In the genomic region with DNA sequence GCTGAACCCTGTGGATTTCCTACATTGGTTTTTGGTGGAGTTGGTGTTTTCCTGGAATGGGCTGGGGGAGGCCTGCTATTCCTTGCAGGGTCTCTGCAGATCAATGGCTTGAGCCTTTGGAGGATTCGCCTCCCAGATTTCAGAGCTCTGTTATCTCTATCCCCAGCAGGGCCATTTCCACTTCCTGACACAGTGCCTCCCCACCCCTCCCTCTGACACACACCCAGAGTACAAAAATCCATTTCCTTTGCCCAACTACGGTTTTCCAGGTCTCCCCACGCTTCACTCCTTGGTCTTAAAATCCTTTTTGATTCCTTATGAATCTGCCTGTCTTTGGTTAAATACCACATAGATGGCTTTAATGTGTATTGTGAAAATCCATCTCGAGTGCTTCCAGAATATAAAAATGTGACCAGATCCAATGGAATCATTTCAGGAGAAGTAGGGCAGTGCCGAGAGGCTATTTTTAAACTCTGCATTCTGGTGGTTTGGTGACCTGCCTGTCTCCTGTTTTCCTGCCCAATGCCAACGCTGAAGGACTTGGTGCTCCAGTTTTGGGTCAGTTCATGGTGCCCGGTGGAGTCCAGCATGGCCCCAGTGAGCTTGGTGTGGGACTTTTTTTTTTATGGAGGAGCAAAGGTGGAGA, we compare ENCODE assay signal across 16 cellular contexts.
DNase-seq lines count a peak whose midpoint lies in the region; ATAC-seq and TF ChIP-seq lines count a peak whose summit lies in the region.
"Had no signal": no experiment of that assay in that cellular context is flagged by ENCODE, and none has a peak within 500 bp of the region (broad histone marks: within the 10 kb centered on the region; RNA-seq: fewer than 3 reads in every experiment).

No MANE protein-coding gene starts in this region.

- no peaks in the 10 kb centered on the region for H3K9me3 ChIP-seq in heart right ventricle
- no peaks in the 10 kb centered on the region for H3K9me3 ChIP-seq in right atrium auricular region
- no peaks in the 10 kb centered on the region for H3K9me3 ChIP-seq in mammary epithelial cell (replicated peaks; ENCODE audit: insufficient read depth, low read length)
- no peaks in the 10 kb centered on the region for H3K9me3 ChIP-seq in lower lobe of right lung
- no peaks in the 10 kb centered on the region for H3K9me3 ChIP-seq in aorta (ENCODE audit: control insufficient read depth, low read length)
- no peaks in the 10 kb centered on the region for H3K9me3 ChIP-seq in transverse colon
- H3K9me3 ChIP-seq: colonic mucosa had no signal

- ATAC-seq in heart right ventricle (peak in 7 of 8 donors; percentile 43 to 76 (median 64)), lower lobe of right lung (peak in 1 of 2 donors; percentile 18), aorta (ENCODE audit: low FRiP score) (peak; percentile 27)

- no peak overlapping the region for H3K4me3 ChIP-seq in heart right ventricle
- H3K4me3 ChIP-seq in right atrium auricular region, result no peak overlapping the region
- no peak overlapping the region for H3K4me3 ChIP-seq in mammary epithelial cell (replicated peaks in 1 of 3; ENCODE audit: insufficient read depth in 1 of 3, low read depth in 2 of 3, low read length in 3 of 3)
- H3K4me3 ChIP-seq in lower lobe of right lung, result no peak overlapping the region
- no peak overlapping the region for H3K4me3 ChIP-seq in aorta (ENCODE audit: low read length in 2 of 2)
- H3K4me3 ChIP-seq in transverse colon, result no peak overlapping the region
- H3K4me3 ChIP-seq: colonic mucosa, lung had no signal

- no peaks in the 10 kb centered on the region for H3K79me2 ChIP-seq in mammary epithelial cell (ENCODE audit: insufficient read depth, low read length)

- TF ChIP-seq EP300 in transverse colon (IDR thresholded peaks at IDR 0.05; ENCODE audit: low read depth), result no peak

- CTCF ChIA-PET in mammary epithelial cell (lab: Charles Lee; ENCODE audit: low non-redundant PET), result no interaction called here

- no peaks in the 10 kb centered on the region for H4K20me1 ChIP-seq in mammary epithelial cell (ENCODE audit: insufficient read depth, low read length)

- in situ Hi-C loops in mammary epithelial cell (cut with MboI; ENCODE audit: low sequenced_read_pairs in 2 of 2), result no loop called here
- in situ Hi-C loops in transverse colon (cut with MboI; ENCODE audit: low pct_ligation_motif_present in 1 of 4, low pct_unique_long_range_greater_than_20kb in 1 of 4, low sequenced_read_pairs in 3 of 4), result no loop called here

- intact Hi-C loops in heart right ventricle (cut with DNase I), result loop anchor here in 1 of 10 donors (5.0 kb wide), 1 partner anchor 56 kb away; no protein-coding TSS in a partner anchor
- intact Hi-C loops in mammary epithelial cell (cut with micrococcal nuclease), result no loop called here
- intact Hi-C loops in lower lobe of right lung (cut with DNase I), result no loop called here
- intact Hi-C loops in aorta (cut with DNase I), result no loop called here
- intact Hi-C loops in transverse colon (cut with DNase I; ENCODE audit: low total_unique reads), result no loop called here

- H3K4me2 ChIP-seq in mammary epithelial cell (ENCODE audit: insufficient read depth, low read depth, low read length), result no peak overlapping the region

- WGBS in heart right ventricle, 2 donors, result 35 to 42% methylated on average over 7 of the region's 7 CpGs
- 50% methylated on average over 7 of the region's 7 CpGs for WGBS in mammary epithelial cell (ENCODE audit: low coverage, missing lambda C conversion rate)
- WGBS in aorta, 2 donors, result 42 to 50% methylated on average over 7 of the region's 7 CpGs
- WGBS in transverse colon (ENCODE audit: low coverage in 1 of 2), 2 donors, result 53 to 73% methylated on average over 6 to 7 of the region's 7 CpGs

- H2AFZ ChIP-seq in mammary epithelial cell (ENCODE audit: low read depth, low read length), result peak overlapping the region; percentile 66

- no peak overlapping the region for H3K9ac ChIP-seq in mammary epithelial cell (ENCODE audit: insufficient read depth, low read length)

- TF ChIP-seq CTCF in heart right ventricle (IDR thresholded peaks at IDR 0.05), result no peak
- no peak for TF ChIP-seq CTCF in right atrium auricular region (IDR thresholded peaks at IDR 0.05)
- TF ChIP-seq CTCF in mammary epithelial cell (conservative IDR thresholded peaks at IDR 0.05 in 1 of 2, IDR thresholded peaks at IDR 0.05 in 1 of 2; ENCODE audit: extremely low read depth in 1 of 2, insufficient read depth in 1 of 2, low read depth in 1 of 2, low read length in 2 of 2), result no peak
- no peak for TF ChIP-seq CTCF in lower lobe of right lung (IDR thresholded peaks at IDR 0.05)
- TF ChIP-seq CTCF in transverse colon (IDR thresholded peaks at IDR 0.05), result no peak

- H3K27me3 ChIP-seq in heart right ventricle (no peaks in the 10 kb centered on the region), right atrium auricular region (no peaks in the 10 kb centered on the region), mammary epithelial cell (ENCODE audit: insufficient read depth, low read length) (no peaks in the 10 kb centered on the region), lower lobe of right lung (ENCODE audit: low read depth) (no peaks in the 10 kb centered on the region), aorta (ENCODE audit: control insufficient read depth in 1 of 2, insufficient read depth in 2 of 2, low read length in 1 of 2) (no peaks in the 10 kb centered on the region), transverse colon (no peaks in the 10 kb centered on the region)
- H3K27me3 ChIP-seq: colonic mucosa had no signal

- BruUV-seq in mammary epithelial cell (replicated peaks; lab: Mats Ljungman, UMichigan), result no TSS peak

- peaks cover 0 to 43% (median 31%) of the 10 kb centered on the region in 9 donors for H3K4me1 ChIP-seq in heart right ventricle
- H3K4me1 ChIP-seq in right atrium auricular region, result peaks cover 0 to 9% of the 10 kb centered on the region in 2 donors
- peaks cover 21% of the 10 kb centered on the region for H3K4me1 ChIP-seq in mammary epithelial cell (ENCODE audit: insufficient read depth, low read length)
- peaks cover 8% of the 10 kb centered on the region for H3K4me1 ChIP-seq in lower lobe of right lung
- no peaks in the 10 kb centered on the region for H3K4me1 ChIP-seq in aorta (ENCODE audit: control insufficient read depth in 1 of 2, insufficient read depth in 2 of 2, low read length in 2 of 2)
- H3K4me1 ChIP-seq in transverse colon, result no peaks in the 10 kb centered on the region
- H3K4me1 ChIP-seq: colonic mucosa had no signal

- H3K27ac ChIP-seq in heart right ventricle, result peak overlapping the region in 2 of 10 donors; percentile 23 to 33
- no peak overlapping the region for H3K27ac ChIP-seq in right atrium auricular region
- no peak overlapping the region for H3K27ac ChIP-seq in mammary epithelial cell (ENCODE audit: insufficient read depth, low read depth, low read length)
- peak overlapping the region; percentile 6 for H3K27ac ChIP-seq in lower lobe of right lung
- no peak overlapping the region for H3K27ac ChIP-seq in aorta (ENCODE audit: low read depth in 1 of 2, low read length in 2 of 2)
- no peak overlapping the region for H3K27ac ChIP-seq in transverse colon
- H3K27ac ChIP-seq: colonic mucosa had no signal

- no peak for TF ChIP-seq POLR2A in transverse colon (IDR thresholded peaks at IDR 0.05)

- no peaks in the 10 kb centered on the region for H3K36me3 ChIP-seq in heart right ventricle
- no peaks in the 10 kb centered on the region for H3K36me3 ChIP-seq in right atrium auricular region
- no peaks in the 10 kb centered on the region for H3K36me3 ChIP-seq in mammary epithelial cell (ENCODE audit: insufficient read depth, low read length)
- H3K36me3 ChIP-seq in lower lobe of right lung, result no peaks in the 10 kb centered on the region
- no peaks in the 10 kb centered on the region for H3K36me3 ChIP-seq in aorta (ENCODE audit: control insufficient read depth in 1 of 2, insufficient read depth in 2 of 2, low read length in 1 of 2)
- no peaks in the 10 kb centered on the region for H3K36me3 ChIP-seq in transverse colon
- H3K36me3 ChIP-seq: colonic mucosa had no signal

- no peak for DNase-seq in heart right ventricle
- no peak for DNase-seq in right atrium auricular region (ENCODE audit: low spot score)
- DNase-seq in mammary epithelial cell, result no peak
- DNase-seq in lower lobe of right lung, result no peak
- no peak for DNase-seq in aorta
- DNase-seq in NCI-H345 (lab: John Stamatoyannopoulos, UW), result no peak
- DNase-seq in transverse colon, result no peak
- DNase-seq in NCI-H187 (lab: John Stamatoyannopoulos, UW), result no peak
- DNase-seq: activated CD4-positive, CD25-positive, alpha-beta regulatory T cell; activated naive CD8-positive, alpha-beta T cell treated with anti-CD3 and anti-CD28 coated beads, Interleukin-2, amount 10 ng/mL, durations not matched to agents 7 days and 5 days; colonic mucosa; HFFc6; KBM-7; NCI-H1436 treated with DMSO at 0.1 percent for 48 hours; NCI-H524 treated with DMSO at 0.1 percent for 48 hours had no signal

- dilution Hi-C loops in mammary epithelial cell (cut with HindIII; ENCODE audit: low sequenced_read_pairs), result no loop called here
